In the genomic region with DNA sequence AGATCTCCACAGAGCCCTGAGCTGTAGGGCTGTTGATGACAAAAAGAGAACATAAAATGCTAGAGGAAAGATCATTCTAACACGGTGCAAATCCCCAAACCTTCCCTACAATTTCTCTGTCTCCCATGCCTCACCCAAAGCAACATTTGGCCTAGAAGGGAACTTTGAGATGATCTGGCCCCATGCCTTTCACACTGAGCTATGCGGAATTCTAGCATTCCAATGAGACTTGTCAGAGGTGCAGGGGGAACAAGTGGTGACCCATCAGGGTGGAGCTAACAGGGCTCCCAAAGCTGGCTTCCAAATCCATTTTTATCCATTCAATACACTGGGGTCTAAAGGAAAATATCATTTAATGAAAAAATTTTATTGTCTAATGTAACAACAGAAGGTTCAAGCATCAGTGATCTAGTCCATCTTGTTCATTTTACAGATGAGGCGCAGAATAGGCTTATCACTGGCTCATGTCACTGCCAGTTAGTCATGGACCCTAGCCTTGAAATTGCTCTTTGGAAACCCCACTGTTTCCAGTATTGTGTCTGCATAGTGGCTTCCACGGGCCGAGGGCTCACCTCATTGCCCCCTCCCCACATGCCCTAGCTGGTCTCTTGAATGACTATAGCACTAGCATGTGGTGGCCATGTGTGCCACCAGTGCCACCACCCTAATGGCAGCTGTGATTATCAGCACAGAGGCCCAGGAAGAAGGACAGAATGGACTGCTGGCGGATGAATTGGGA, we compare ENCODE assay signal across 10 cellular contexts.
DNase-seq lines count a peak whose midpoint lies in the region; ATAC-seq and TF ChIP-seq lines count a peak whose summit lies in the region.
"Had no signal": no experiment of that assay in that cellular context is flagged by ENCODE, and none has a peak within 500 bp of the region (broad histone marks: within the 10 kb centered on the region; RNA-seq: fewer than 3 reads in every experiment).

No MANE protein-coding gene starts in this region.

- peaks cover 10% of the 10 kb centered on the region for H3K4me1 Mint-ChIP-seq in Caco-2 (ENCODE audit: low read depth, unreplicated experiment)

- CTCF ChIA-PET in Caco-2 (lab: Charles Lee): no interaction called here

- no peaks in the 10 kb centered on the region for H3K36me3 Mint-ChIP-seq in Caco-2 (ENCODE audit: insufficient read depth, unreplicated experiment)

- intact Hi-C loops in Caco-2 (cut with micrococcal nuclease; ENCODE audit: unreplicated experiment) (no loop called here), mucosa of descending colon (cut with DNase I, micrococcal nuclease) (no loop called here)

- H3K9me3 ChIP-seq in Caco-2: no peaks in the 10 kb centered on the region
- H3K9me3 ChIP-seq in SJCRH30 (replicated peaks): no peaks in the 10 kb centered on the region
- H3K9me3 ChIP-seq in mucosa of descending colon: no peaks in the 10 kb centered on the region

- no peaks in the 10 kb centered on the region for H3K9me3 Mint-ChIP-seq in Caco-2 (ENCODE audit: unreplicated experiment)
- H3K9me3 Mint-ChIP-seq: T-helper 1 cell treated with Interleukin-12 subunit alpha and Interleukin-12 subunit beta and Interleukin-4 antibody, amounts not matched to agents 30 μg/mL and 1 μg/mL, for 36 hours had no signal

- H3K4me1 ChIP-seq in Caco-2 (no peaks in the 10 kb centered on the region; the same call in 1 of the 2 replicates), SJCRH30 (peaks cover 18% of the 10 kb centered on the region), mucosa of descending colon (ENCODE audit: low read depth) (no peaks in the 10 kb centered on the region)

- DNase-seq in Caco-2 (no peak), SJCRH30 (peak; percentile 42 to 49), fibroblast of the conjunctiva (ENCODE audit: low read depth) (peak; percentile 79), omental fat pad (ENCODE audit: low spot score) (no peak), GM10266 (ENCODE audit: extremely low spot score) (no peak), mucosa of descending colon (no peak), NCI-H1436 treated with DMSO at 0.1 percent for 48 hours (lab: John Stamatoyannopoulos, UW) (no peak)
- DNase-seq: activated gamma-delta T cell had no signal

- H3K36me3 ChIP-seq in Caco-2 (ENCODE audit: control insufficient read depth, insufficient read depth, low read length): no peaks in the 10 kb centered on the region; the same call in 1 of the 2 replicates
- H3K36me3 ChIP-seq in SJCRH30: no peaks in the 10 kb centered on the region
- H3K36me3 ChIP-seq in mucosa of descending colon (ENCODE audit: low read depth): no peaks in the 10 kb centered on the region

- H3K4me3 Mint-ChIP-seq in Caco-2 (ENCODE audit: unreplicated experiment): no peak overlapping the region
- H3K4me3 Mint-ChIP-seq: T-helper 1 cell treated with Interleukin-12 subunit alpha and Interleukin-12 subunit beta and Interleukin-4 antibody, amounts not matched to agents 30 μg/mL and 1 μg/mL, for 36 hours had no signal

- no peaks in the 10 kb centered on the region for H3K27me3 ChIP-seq in Caco-2 (replicated peaks; ENCODE audit: control insufficient read depth, insufficient read depth, low read length)
- H3K27me3 ChIP-seq in SJCRH30: no peaks in the 10 kb centered on the region

- H3K27ac Mint-ChIP-seq in Caco-2 (ENCODE audit: unreplicated experiment): peak overlapping the region; percentile 29
- H3K27ac Mint-ChIP-seq: T-helper 1 cell treated with Interleukin-12 subunit alpha and Interleukin-12 subunit beta and Interleukin-4 antibody, amounts not matched to agents 30 μg/mL and 1 μg/mL, for 36 hours had no signal

- H3K27me3 Mint-ChIP-seq in Caco-2 (ENCODE audit: insufficient read depth, unreplicated experiment): no peaks in the 10 kb centered on the region

- ATAC-seq in omental fat pad (ENCODE audit: low FRiP score) (peak; percentile 65), mucosa of descending colon (no peak), GM19452 (IDR thresholded peaks at IDR 0.05; ENCODE audit: unreplicated experiment) (no peak)

- H3K27ac ChIP-seq in SJCRH30: peak overlapping the region; percentile 66

- H3K4me3 ChIP-seq in Caco-2 (ENCODE audit: low read depth, low read length) (no peak overlapping the region), SJCRH30 (no peak overlapping the region), mucosa of descending colon (no peak overlapping the region)

- no TSS peak for BruUV-seq in Caco-2 (replicated peaks; lab: Mats Ljungman, UMichigan)

- no peak for TF ChIP-seq CTCF in Caco-2 (IDR thresholded peaks at IDR 0.05; ENCODE audit: insufficient read depth in 1 of 2, low read depth in 1 of 2, low read length in 1 of 2, severe bottlenecking in 1 of 2, unreplicated experiment in 1 of 2)
- no peak for TF ChIP-seq CTCF in omental fat pad (IDR thresholded peaks at IDR 0.05)
- no peak for TF ChIP-seq CTCF in GM10266 (IDR thresholded peaks at IDR 0.05; ENCODE audit: control insufficient read depth, insufficient read depth, low read depth, missing control alignments)
- TF ChIP-seq CTCF in mucosa of descending colon (IDR thresholded peaks at IDR 0.05): no peak

- POLR2A ChIA-PET in Caco-2 (lab: Charles Lee): no interaction called here

Comparison
In these comparisons a context has a peak if more than half of its experiments do, and no peak if none do; other contexts are left out.
1. DNase-seq: peak in SJCRH30 (2 of 2) and fibroblast of the conjunctiva (single experiment); none in Caco-2 (0 of 2), omental fat pad (single experiment), GM10266 (single experiment), mucosa of descending colon (0 of 3) and NCI-H1436 treated with DMSO at 0.1 percent for 48 hours (single experiment).